Comparison of ENCODE assay signal across 24 cellular contexts in the genomic region with DNA sequence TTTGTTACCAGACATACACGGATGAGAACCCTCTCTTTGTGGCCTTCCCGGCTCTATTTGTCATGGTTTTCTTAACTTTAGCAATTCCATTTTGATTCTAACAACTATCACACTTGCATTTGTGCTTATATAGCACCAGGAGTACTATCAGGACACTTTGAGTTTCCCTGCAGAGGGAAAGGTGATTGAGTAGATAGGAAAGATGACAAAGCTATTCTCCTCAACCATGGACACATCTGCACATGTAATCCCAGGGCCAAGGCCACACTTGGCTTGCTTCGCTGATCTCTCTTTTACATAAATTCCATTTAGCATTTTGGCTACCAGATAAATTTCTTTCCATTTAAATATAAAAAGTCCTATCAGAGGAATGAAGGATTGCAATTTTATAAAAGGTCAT. TPM values are rescaled to one million over a fixed set of nuclear protein-coding genes. Genes with fewer than 3 reads are reported as not detected.
DNase-seq lines count a peak whose midpoint lies in the region; ATAC-seq, FAIRE-seq and TF ChIP-seq lines count a peak whose summit lies in the region.
"Had no signal": no experiment of that assay in that cellular context is flagged by ENCODE, and none has a peak within 500 bp of the region (broad histone marks: within the 10 kb centered on the region; RNA-seq: fewer than 3 reads in every experiment).

No MANE protein-coding gene starts in this region.

- H3K4me2 ChIP-seq in Karpas-422 (ENCODE audit: low read depth, low read length, poor library complexity, severe bottlenecking) (peak overlapping the region; percentile 42), K562 (ENCODE audit: insufficient read depth, low read length) (no peak overlapping the region)
- H3K4me2 ChIP-seq: BLaER1 had no signal

- TF ChIP-seq RAD21 in K562 (CRISPR knock-in tag; conservative IDR thresholded peaks at IDR 0.05 in 1 of 2, IDR thresholded peaks at IDR 0.05 in 1 of 2) = no peak

- H3K36me3 ChIP-seq in Karpas-422 (ENCODE audit: insufficient read depth, low read length) = no peaks in the 10 kb centered on the region
- no peaks in the 10 kb centered on the region for H3K36me3 ChIP-seq in K562 (ENCODE audit: control insufficient read depth, insufficient read depth, low read length)
- no peaks in the 10 kb centered on the region for H3K36me3 ChIP-seq in esophagus muscularis mucosa
- no peaks in the 10 kb centered on the region for H3K36me3 ChIP-seq in right lobe of liver
- H3K36me3 ChIP-seq: BE2C, BLaER1 had no signal

- peak overlapping the region; percentile 36; the same call in 1 of the 2 replicates for H3K27ac ChIP-seq in Karpas-422 (ENCODE audit: low read length)
- no peak overlapping the region for H3K27ac ChIP-seq in K562 (ENCODE audit: extremely low read depth, low read depth, low read length)
- no peak overlapping the region for H3K27ac ChIP-seq in esophagus muscularis mucosa (replicated peaks in 1 of 4)
- no peak overlapping the region for H3K27ac ChIP-seq in right lobe of liver
- no peak overlapping the region for H3K27ac ChIP-seq in substantia nigra (ENCODE audit: low read depth, low read length, poor library complexity, severe bottlenecking)
- H3K27ac ChIP-seq: BLaER1 had no signal

- TF ChIP-seq POLR2A in K562 (conservative IDR thresholded peaks at IDR 0.05) (no peak), esophagus muscularis mucosa (IDR thresholded peaks at IDR 0.05; ENCODE audit: low read depth) (no peak), right lobe of liver (IDR thresholded peaks at IDR 0.05) (no peak)

- H3K4me3 ChIP-seq in Karpas-422 (ENCODE audit: low read length) (no peak overlapping the region), K562 (no peak overlapping the region), esophagus muscularis mucosa (no peak overlapping the region), right lobe of liver (no peak overlapping the region), foreskin fibroblast (ENCODE audit: low read depth in 1 of 2, low read length in 2 of 2) (no peak overlapping the region)
- H3K4me3 ChIP-seq: BLaER1 had no signal

- ATAC-seq in K562 = peak; percentile 95
- no peak for ATAC-seq in right lobe of liver
- ATAC-seq: CD8-positive, alpha-beta T cell had no signal

- whole genome bisulfite sequencing in K562 (ENCODE audit: insufficient coverage, low coverage, missing lambda C conversion rate) = 16% methylated on average over 3 of the region's 3 CpGs
- WGBS in esophagus muscularis mucosa = 89% methylated on average over 3 of the region's 3 CpGs
- 84% methylated on average over 3 of the region's 3 CpGs for WGBS in right lobe of liver (ENCODE audit: insufficient coverage, low coverage, low lambda C conversion rate, missing lambda C conversion rate)

- H3K9ac ChIP-seq in Karpas-422 (ENCODE audit: low read length) (no peak overlapping the region), K562 (ENCODE audit: insufficient read depth in 1 of 2, low read depth in 2 of 2, low read length in 2 of 2) (no peak overlapping the region)
- H3K9ac ChIP-seq: BLaER1 had no signal

- peaks cover 16% of the 10 kb centered on the region for H3K4me1 ChIP-seq in Karpas-422 (ENCODE audit: low read length)
- H3K4me1 ChIP-seq in K562 (replicated peaks in 1 of 2; ENCODE audit: control insufficient read depth in 2 of 2, insufficient read depth in 2 of 2, low read length in 2 of 2) = peaks cover 0 to 7% of the 10 kb centered on the region in 2 experiments; a peak in 2 of 5 replicates
- no peaks in the 10 kb centered on the region for H3K4me1 ChIP-seq in esophagus muscularis mucosa
- H3K4me1 ChIP-seq in right lobe of liver = no peaks in the 10 kb centered on the region
- H3K4me1 ChIP-seq: Caco-2 had no signal

- H2AFZ ChIP-seq in Karpas-422 (ENCODE audit: low read length) = peak overlapping the region; percentile 46; the same call in 1 of the 2 replicates
- no peak overlapping the region for H2AFZ ChIP-seq in K562 (ENCODE audit: low read depth, low read length)

- no peaks in the 10 kb centered on the region for H3K79me2 ChIP-seq in Karpas-422 (ENCODE audit: low read length)
- no peaks in the 10 kb centered on the region for H3K79me2 ChIP-seq in K562 (ENCODE audit: control insufficient read depth, insufficient read depth, low read length)

- in situ Hi-C loops in K562 (cut with MboI) = no loop called here

- TF ChIP-seq EP300 in K562 (IDR thresholded peaks at IDR 0.05; ENCODE audit: low read length) (0 out of 2 replicates have a peak, but pooled peaks have one; percentile 17), esophagus muscularis mucosa (IDR thresholded peaks at IDR 0.05) (no peak)

- H3K27me3 ChIP-seq in Karpas-422 (ENCODE audit: low read length) = no peaks in the 10 kb centered on the region
- H3K27me3 ChIP-seq in K562 (ENCODE audit: control insufficient read depth in 2 of 2, insufficient read depth in 2 of 2, low read length in 2 of 2) = no peaks in the 10 kb centered on the region
- H3K27me3 ChIP-seq in esophagus muscularis mucosa = no peaks in the 10 kb centered on the region
- H3K27me3 ChIP-seq in right lobe of liver = no peaks in the 10 kb centered on the region
- H3K27me3 ChIP-seq: BE2C, BLaER1 had no signal

- no peak for TF ChIP-seq CTCF in K562 (IDR thresholded peaks at IDR 0.05 in 2 of 3, conservative IDR thresholded peaks at IDR 0.05 in 1 of 3; ENCODE audit: insufficient read depth in 2 of 3, low read depth in 1 of 3, low read length in 3 of 3)
- TF ChIP-seq CTCF in esophagus muscularis mucosa (IDR thresholded peaks at IDR 0.05) = no peak
- TF ChIP-seq CTCF in right lobe of liver (IDR thresholded peaks at IDR 0.05) = no peak
- no peak for TF ChIP-seq CTCF in foreskin fibroblast (IDR thresholded peaks at IDR 0.05; ENCODE audit: low read depth, low read length)

- POLR2A ChIA-PET in K562 (lab: Yijun Ruan, JAX) = interaction anchor here (0.7 to 1.7 kb wide), 4 partner anchors 10 to 20 kb away, joined by 3 to 5 read pairs (median 4); no protein-coding TSS in a partner anchor

- H4K20me1 ChIP-seq in Karpas-422 (ENCODE audit: insufficient read depth, low read depth, low read length) = no peaks in the 10 kb centered on the region
- no peaks in the 10 kb centered on the region for H4K20me1 ChIP-seq in K562 (replicated peaks; ENCODE audit: control insufficient read depth, insufficient read depth, low read length)
- H4K20me1 ChIP-seq: BLaER1 had no signal

- FAIRE-seq in K562 (lab: Jason Lieb, UNC) (peak; percentile 77), urothelium cell line (lab: Jason Lieb, UNC) (no peak)
- FAIRE-seq: A204.1, D721Med, G401.6, GM19239 had no signal

- BruUV-seq in K562 (replicated peaks; lab: Mats Ljungman, UMichigan) = no TSS peak

- DNase-seq in Karpas-422 = no peak
- DNase-seq in K562 (ENCODE audit: extremely low read depth in 1 of 4, low spot score in 3 of 4) = peak; percentile 26 to 63 (median 45)
- peak; percentile 12 for DNase-seq in esophagus muscularis mucosa (ENCODE audit: extremely low spot score)
- DNase-seq in right lobe of liver = no peak
- DNase-seq in foreskin fibroblast = no peak
- DNase-seq in urothelium cell line (ENCODE audit: low spot score) = no peak
- no peak for DNase-seq in substantia nigra (lab: John Stamatoyannopoulos, UW)
- DNase-seq: 8988T; ACHN; BE2C; C1 segment of cervical spinal cord; Caco-2; Calu3; CD4-positive, alpha-beta T cell; CD8-positive, alpha-beta T cell; DMS79 treated with DMSO at 0.1 percent for 48 hours; GF-D8 had no signal

- H3K9me3 ChIP-seq in Karpas-422 (ENCODE audit: low read length) (no peaks in the 10 kb centered on the region), K562 (replicated peaks; ENCODE audit: control insufficient read depth, insufficient read depth, low read depth, low read length) (no peaks in the 10 kb centered on the region), esophagus muscularis mucosa (no peaks in the 10 kb centered on the region), right lobe of liver (no peaks in the 10 kb centered on the region)
- H3K9me3 ChIP-seq: BE2C, BLaER1, Caco-2 had no signal

- intact Hi-C loops in K562 (cut with micrococcal nuclease) (no loop called here), esophagus muscularis mucosa (cut with DNase I) (no loop called here), right lobe of liver (cut with DNase I) (no loop called here)

- CTCF ChIA-PET in K562 (lab: Yijun Ruan, JAX; ENCODE audit: low intra/inter-chr PET ratio) = no interaction called here

- H3K9me2 ChIP-seq in Karpas-422 (replicated peaks; ENCODE audit: insufficient read depth, low read length) = no peaks in the 10 kb centered on the region

- H3K9me1 ChIP-seq in K562 (ENCODE audit: control insufficient read depth, insufficient read depth, low read length) = no peaks in the 10 kb centered on the region

RNA-seq across cellular contexts. Expression of gene CFAP206, which starts 23.3 kb away (rescaled TPM):
- 0.25 and 1.8 TPM in 2 replicates for total RNA-seq in Karpas-422 (2014; rRNA removed; shearing (Covaris generic); ENCODE audit: low replicate concordance)
- total RNA-seq in K562 (2011; cell fraction: chromatin; rRNA removed; ENCODE audit: low replicate concordance) = 0.23 and 0.46 TPM in 2 replicates
- total RNA-seq in K562 (2011; cell fraction: nucleolus; rRNA removed) = 0.17 TPM in 1 of 2 replicates, not detected in the other
- not detected in 2 replicates for total RNA-seq in K562 (2011; cell fraction: nucleoplasm; rRNA removed)
- total RNA-seq in K562 (2014; rRNA removed) = 0.41 TPM in 1 of 2 replicates, not detected in the other
- total RNA-seq in K562 (2014; rRNA removed; fragmentation: Illumina TruSeq; extraction: Trizol) = 0.07 TPM in 1 of 2 replicates, not detected in the other
- total RNA-seq in K562 (2015; rRNA removed; fragmentation: Illumina TruSeq; extraction: Trizol) = 0.18 and 0.19 TPM in 2 replicates
- not detected in 2 replicates for total RNA-seq in K562 (2021)
- polyA plus RNA-seq in K562 (2011; rRNA removed) = 0.09 and 0.31 TPM in 2 replicates
- 0.03 and 0.06 TPM in 2 replicates for polyA plus RNA-seq in K562 (2011; cell fraction: cytosol; rRNA removed)
- 0.13 TPM in 1 of 2 replicates, not detected in the other for polyA plus RNA-seq in K562 (2011; cell fraction: nucleus; rRNA removed)
- 0.09 TPM in 1 of 2 replicates, not detected in the other for polyA plus RNA-seq in K562 (2012)
- polyA plus RNA-seq in K562 (2014; fragmentation: Illumina TruSeq; extraction: Trizol) = 0.06 and 0.17 TPM in 2 replicates
- under 1 TPM; 0.13 to 0.18 TPM for polyA plus RNA-seq in K562 (2014; fragmentation: Nextera tagmentation; extraction: Ambion mirVana)
- 0.09 and 0.33 TPM in 2 replicates for polyA plus RNA-seq in K562 (2014; rRNA removed)
- polyA minus RNA-seq in K562 (2011; rRNA and poly(A)+ RNA removed) = 0.42 TPM in 1 of 2 replicates, not detected in the other
- not detected in 2 replicates for polyA minus RNA-seq in K562 (2011; cell fraction: cytosol; rRNA and poly(A)+ RNA removed)
- 0.13 TPM in 1 of 2 replicates, not detected in the other for polyA minus RNA-seq in K562 (2011; cell fraction: nucleus; rRNA and poly(A)+ RNA removed)
- total RNA-seq in esophagus muscularis mucosa = under 1 TPM in 2 of 4 donors, not detected in 2; 0.23 to 0.26 TPM
- total RNA-seq in right lobe of liver = under 1 TPM in 1 of 6 experiments, not detected in 5; 0.20 TPM
- total RNA-seq: A673; Caco-2; CD8-positive, alpha-beta T cell had no signal

RNA-seq across cellular contexts. Expression of gene C6orf163, which starts 39.8 kb away (rescaled TPM):
- total RNA-seq in Karpas-422 (2014; rRNA removed; shearing (Covaris generic); ENCODE audit: low replicate concordance) = 3.1 and 3.8 TPM in 2 replicates
- total RNA-seq in K562 (2011; cell fraction: chromatin; rRNA removed; ENCODE audit: low replicate concordance) = 8.6 and 34.7 TPM in 2 replicates
- 5.0 and 7.0 TPM in 2 replicates for total RNA-seq in K562 (2011; cell fraction: nucleolus; rRNA removed)
- total RNA-seq in K562 (2011; cell fraction: nucleoplasm; rRNA removed) = 15.1 and 32.7 TPM in 2 replicates
- total RNA-seq in K562 (2014; rRNA removed) = 2.9 and 3.0 TPM in 2 replicates
- 4.7 and 4.8 TPM in 2 replicates for total RNA-seq in K562 (2014; rRNA removed; fragmentation: Illumina TruSeq; extraction: Trizol)
- 4.0 and 4.8 TPM in 2 replicates for total RNA-seq in K562 (2015; rRNA removed; fragmentation: Illumina TruSeq; extraction: Trizol)
- 1.4 and 1.8 TPM in 2 replicates for total RNA-seq in K562 (2021)
- polyA plus RNA-seq in K562 (2011; rRNA removed) = 1.4 and 1.5 TPM in 2 replicates
- 0.22 and 0.24 TPM in 2 replicates for polyA plus RNA-seq in K562 (2011; cell fraction: cytosol; rRNA removed)
- polyA plus RNA-seq in K562 (2011; cell fraction: nucleus; rRNA removed) = 4.1 and 4.8 TPM in 2 replicates
- polyA plus RNA-seq in K562 (2012) = 1.2 and 2.1 TPM in 2 replicates
- polyA plus RNA-seq in K562 (2014; fragmentation: Illumina TruSeq; extraction: Trizol) = 1.4 and 1.5 TPM in 2 replicates
- under 1 TPM; 0.67 to 0.92 TPM for polyA plus RNA-seq in K562 (2014; fragmentation: Nextera tagmentation; extraction: Ambion mirVana)
- 1.7 and 2.1 TPM in 2 replicates for polyA plus RNA-seq in K562 (2014; rRNA removed)
- 5.0 and 7.7 TPM in 2 replicates for polyA minus RNA-seq in K562 (2011; rRNA and poly(A)+ RNA removed)
- polyA minus RNA-seq in K562 (2011; cell fraction: cytosol; rRNA and poly(A)+ RNA removed) = 0.67 TPM in 1 of 2 replicates, not detected in the other
- 4.7 and 8.1 TPM in 2 replicates for polyA minus RNA-seq in K562 (2011; cell fraction: nucleus; rRNA and poly(A)+ RNA removed)
- 1 to 10 TPM in 3 of 4 donors, under 1 TPM in 1; 0.99 to 2.7 (median 1.8) TPM for total RNA-seq in esophagus muscularis mucosa
- total RNA-seq in right lobe of liver = 1 to 10 TPM in 4 of 6 experiments, under 1 TPM in 2; 0.55 to 1.7 (median 1.4) TPM

RNA-seq across cellular contexts. Expression of gene GJB7, which starts 55.4 kb away (rescaled TPM):
- not detected in 2 replicates for total RNA-seq in Karpas-422 (2014; rRNA removed; shearing (Covaris generic); ENCODE audit: low replicate concordance)
- not detected in 2 replicates for total RNA-seq in K562 (2011; cell fraction: chromatin; rRNA removed; ENCODE audit: low replicate concordance)
- not detected in 2 replicates for total RNA-seq in K562 (2011; cell fraction: nucleolus; rRNA removed)
- total RNA-seq in K562 (2011; cell fraction: nucleoplasm; rRNA removed) = not detected in 2 replicates
- total RNA-seq in K562 (2014; rRNA removed) (not detected in 2 replicates), K562 (2014; rRNA removed; fragmentation: Illumina TruSeq; extraction: Trizol) (0.11 TPM in 1 of 2 replicates, not detected in the other), K562 (2015; rRNA removed; fragmentation: Illumina TruSeq; extraction: Trizol) (not detected in 2 replicates), K562 (2021) (0.25 TPM in 1 of 2 replicates, not detected in the other), esophagus muscularis mucosa (not detected), right lobe of liver (not detected)
- polyA plus RNA-seq in K562 (2011; rRNA removed) (0.04 and 0.05 TPM in 2 replicates), K562 (2014; fragmentation: Illumina TruSeq; extraction: Trizol) (not detected in 2 replicates), K562 (2014; fragmentation: Nextera tagmentation; extraction: Ambion mirVana) (under 1 TPM; 0.08 to 0.24 TPM), K562 (2014; rRNA removed) (0.21 TPM in 1 of 2 replicates, not detected in the other)
- polyA plus RNA-seq in K562 (2011; cell fraction: cytosol; rRNA removed) = not detected in 2 replicates
- not detected in 2 replicates for polyA plus RNA-seq in K562 (2011; cell fraction: nucleus; rRNA removed)
- polyA plus RNA-seq in K562 (2012) = 0.03 and 0.18 TPM in 2 replicates
- not detected in 2 replicates for polyA minus RNA-seq in K562 (2011; rRNA and poly(A)+ RNA removed)
- polyA minus RNA-seq in K562 (2011; cell fraction: cytosol; rRNA and poly(A)+ RNA removed) = not detected in 2 replicates
- not detected in 2 replicates for polyA minus RNA-seq in K562 (2011; cell fraction: nucleus; rRNA and poly(A)+ RNA removed)
- total RNA-seq: A673; Calu3; CD4-positive, alpha-beta T cell; CD8-positive, alpha-beta T cell had no signal
- polyA plus RNA-seq: AG04450 had no signal

Comparison
In these comparisons a context has a peak if more than half of its experiments do, and no peak if none do; other contexts are left out.
1. DNase-seq: peak in K562 (4 of 4) and esophagus muscularis mucosa (single experiment); none in Karpas-422 (single experiment), right lobe of liver (0 of 3), foreskin fibroblast (0 of 2), urothelium cell line (single experiment) and substantia nigra (0 of 49).